ENCODE assay signal across 8 cellular contexts in the genomic region with DNA sequence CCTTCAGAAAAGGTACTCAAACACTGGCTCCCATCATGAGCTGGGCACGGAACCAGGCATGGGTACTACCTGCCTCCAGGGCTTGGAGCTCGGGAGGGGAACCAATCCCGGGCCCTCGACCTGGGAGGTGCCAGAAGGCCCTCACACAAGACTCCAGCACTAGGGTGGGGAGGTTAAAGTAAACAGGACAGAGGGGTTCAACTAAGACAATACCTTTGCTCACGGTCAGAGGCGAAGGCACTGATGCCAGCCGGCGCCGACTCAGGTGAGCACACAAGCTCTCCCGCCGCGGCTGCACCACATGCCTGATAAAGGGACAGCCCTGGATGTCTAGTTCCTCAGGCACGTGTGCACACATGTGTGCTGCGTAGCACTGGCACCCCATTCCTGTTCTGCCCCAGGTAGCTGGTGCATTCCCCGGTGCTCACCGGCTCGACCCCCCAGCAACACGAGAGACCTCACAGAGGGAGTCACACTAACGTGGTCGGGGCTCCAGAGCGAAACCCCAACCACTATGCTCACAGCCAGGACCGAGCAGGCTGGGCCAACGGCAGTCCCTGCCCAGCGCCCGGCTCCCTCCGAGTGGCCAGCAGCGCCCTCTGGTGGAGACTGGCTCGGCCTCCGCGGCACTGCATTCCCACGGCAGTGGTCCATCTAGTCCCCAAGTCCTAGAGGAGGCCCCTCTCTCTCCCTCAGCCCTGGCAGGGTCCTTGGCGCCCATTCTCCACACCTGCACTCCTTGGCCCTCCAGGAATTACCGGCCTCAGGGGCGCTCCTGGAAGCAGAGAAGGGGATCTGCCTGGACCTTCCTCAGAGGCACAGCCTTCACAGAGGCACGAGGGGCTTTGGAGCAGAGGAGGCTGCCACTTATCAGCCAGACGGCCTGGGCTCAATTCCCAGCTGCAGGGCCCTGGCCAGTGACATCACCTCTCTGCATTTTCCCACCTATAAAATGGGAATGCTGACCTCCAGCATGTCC. TPM values are rescaled to one million over a fixed set of nuclear protein-coding genes. Genes with fewer than 3 reads are reported as not detected.
DNase-seq lines count a peak whose midpoint lies in the region; ATAC-seq and TF ChIP-seq lines count a peak whose summit lies in the region.

No MANE protein-coding gene starts in this region.

- H3K36me3 Mint-ChIP-seq in H9 (ENCODE audit: insufficient read depth in 1 of 3, low read depth in 3 of 3), result no peaks in the 10 kb centered on the region
- H3K36me3 Mint-ChIP-seq in naive B cell, result no peaks in the 10 kb centered on the region

- no peak overlapping the region for H2BK12ac ChIP-seq in H9 (ENCODE audit: insufficient read length, low read depth, low read length)

- no peak for TF ChIP-seq POLR2A in erythroblast (IDR thresholded peaks at IDR 0.05; ENCODE audit: low read length)

- H3K18ac ChIP-seq in H9 (ENCODE audit: insufficient read length, low read depth, low read length), result no peak overlapping the region

- peak; percentile 82 for DNase-seq in Ammon's horn (ENCODE audit: low spot score)
- DNase-seq in H9, result peak; percentile 89
- DNase-seq in activated T-cell treated with anti-CD3 and anti-CD28 coated beads for 48 hours (ENCODE audit: low read depth), result peak; percentile 71
- DNase-seq in erythroblast (lab: John Stamatoyannopoulos, UW), result peak; percentile 57 to 80
- DNase-seq in naive B cell, result peak; percentile 54
- DNase-seq in stimulated activated CD8-positive, alpha-beta memory T cell treated with anti-CD3 and anti-CD28 coated beads, Interleukin-7, amount 100 ng/mL, for 1 hour (ENCODE audit: low read depth in 2 of 2), result peak; percentile 58 to 62

- H2BK15ac ChIP-seq in H9 (ENCODE audit: low read depth, low read length), result no peak overlapping the region

- no peak overlapping the region for H4K91ac ChIP-seq in H9 (ENCODE audit: insufficient read length, low read depth, low read length)

- H3K56ac ChIP-seq in H9 (ENCODE audit: insufficient read length, low read depth, low read length), result no peak overlapping the region

- WGBS in H9 (ENCODE audit: extremely low coverage, insufficient read length, low lambda C conversion rate), result no CpG with 5 or more reads among the region's 36 CpGs

- H2BK5ac ChIP-seq in H9 (ENCODE audit: insufficient read length, low read length), result no peak overlapping the region

- H3K9ac ChIP-seq in H9 (ENCODE audit: extremely low read depth, insufficient read length, low read length) (no peak overlapping the region), OCI-LY3 (ENCODE audit: low read length) (no peak overlapping the region)

- no peak overlapping the region for H4K5ac ChIP-seq in H9 (ENCODE audit: insufficient read length, low read depth, low read length)

- H3K4me3 Mint-ChIP-seq in H9 (no peak overlapping the region; a peak in 1 of 5 replicates), naive B cell (peak overlapping the region in 1 of 8 donors; percentile 23)

- H3K27ac ChIP-seq in H9 (ENCODE audit: insufficient read length, low read depth, low read length) (no peak overlapping the region), OCI-LY3 (ENCODE audit: low read length) (no peak overlapping the region)

- H3K27me3 ChIP-seq in H9 (ENCODE audit: insufficient read depth, low read length), result no peaks in the 10 kb centered on the region
- H3K27me3 ChIP-seq in OCI-LY3 (ENCODE audit: low read depth, low read length), result no peaks in the 10 kb centered on the region

- H3K23me2 ChIP-seq in H9 (ENCODE audit: insufficient read length, low read depth, low read length, poor library complexity, severe bottlenecking), result no peaks in the 10 kb centered on the region

- ATAC-seq in naive B cell (ENCODE audit: low read depth in 2 of 2) (peak; percentile 83 to 88), GM21447 (IDR thresholded peaks at IDR 0.05; ENCODE audit: unreplicated experiment) (no peak)

- H3K9me3 ChIP-seq in H9 (ENCODE audit: control insufficient read depth, low read depth, low read length) (no peaks in the 10 kb centered on the region), OCI-LY3 (ENCODE audit: insufficient read depth, low read length) (no peaks in the 10 kb centered on the region)

- no peak overlapping the region for H3K14ac ChIP-seq in H9 (ENCODE audit: insufficient read depth, low read length)

- peaks cover 2% of the 10 kb centered on the region for H3K79me1 ChIP-seq in H9 (ENCODE audit: insufficient read depth, low read depth, low read length, poor library complexity, severe bottlenecking)

- peak overlapping the region; percentile 28; the same call in 1 of the 2 replicates for H3K4me3 ChIP-seq in OCI-LY3 (ENCODE audit: low read length)

- H3K9me3 Mint-ChIP-seq in H9 (no peaks in the 10 kb centered on the region), naive B cell (no peaks in the 10 kb centered on the region)

- peaks cover 3% of the 10 kb centered on the region; the same call in 1 of the 2 replicates for H3K4me1 ChIP-seq in H9 (ENCODE audit: insufficient read depth, low read length)
- H3K4me1 ChIP-seq in OCI-LY3 (ENCODE audit: low read length), result peaks cover 36% of the 10 kb centered on the region

- H2AK5ac ChIP-seq in H9 (ENCODE audit: insufficient read length, low read length), result no peak overlapping the region

- no peak overlapping the region for H2BK120ac ChIP-seq in H9 (ENCODE audit: low read depth, low read length, poor library complexity, severe bottlenecking)

- H3K4me1 Mint-ChIP-seq in H9 (peaks cover 15 to 37% of the 10 kb centered on the region in 2 experiments), naive B cell (peaks cover 44 to 67% (median 61%) of the 10 kb centered on the region in 3 donors)

- no peaks in the 10 kb centered on the region; the same call in 1 of the 2 replicates for H3K27me3 Mint-ChIP-seq in H9 (ENCODE audit: low read depth)
- H3K27me3 Mint-ChIP-seq in naive B cell, result no peaks in the 10 kb centered on the region

- H4K20me1 ChIP-seq in H9 (ENCODE audit: control insufficient read depth, insufficient read depth, insufficient read length) (no peaks in the 10 kb centered on the region), OCI-LY3 (ENCODE audit: insufficient read depth, low read length) (peaks cover 53% of the 10 kb centered on the region)

- no peak overlapping the region for H3K27ac Mint-ChIP-seq in H9
- peak overlapping the region in 3 of 6 donors; percentile 32 to 47 (median 44) for H3K27ac Mint-ChIP-seq in naive B cell

- no peak overlapping the region for H4K8ac ChIP-seq in H9 (replicated peaks; ENCODE audit: insufficient read length, low read depth, low read length)

- TF ChIP-seq CTCF in H9 (conservative IDR thresholded peaks at IDR 0.05), result peak; percentile 95
- peak; percentile 89 for TF ChIP-seq CTCF in OCI-LY3 (IDR thresholded peaks at IDR 0.05; ENCODE audit: low read depth, low read length)

- H2BK20ac ChIP-seq in H9 (ENCODE audit: low read depth, low read length, poor library complexity, severe bottlenecking), result no peak overlapping the region

- no peak overlapping the region for H2AFZ ChIP-seq in H9 (ENCODE audit: low read length)
- H2AFZ ChIP-seq in OCI-LY3 (ENCODE audit: low read depth, low read length), result no peak overlapping the region

- no peaks in the 10 kb centered on the region for H3K36me3 ChIP-seq in OCI-LY3 (replicated peaks; ENCODE audit: low read depth, low read length)

- H3K4ac ChIP-seq in H9 (ENCODE audit: low read depth, low read length), result no peak overlapping the region

- no peak overlapping the region for H3K23ac ChIP-seq in H9 (ENCODE audit: insufficient read length, low read depth, low read length)

- no peak overlapping the region for H3T11ph ChIP-seq in H9 (ENCODE audit: low read length)

- H3K4me2 ChIP-seq in H9 (ENCODE audit: insufficient read depth, insufficient read length, low read length), result no peak overlapping the region
- H3K4me2 ChIP-seq in OCI-LY3 (ENCODE audit: low read length), result peak overlapping the region; percentile 44

- no peaks in the 10 kb centered on the region for H3K79me2 ChIP-seq in H9 (ENCODE audit: insufficient read depth, low read length)
- peaks cover 45% of the 10 kb centered on the region for H3K79me2 ChIP-seq in OCI-LY3 (ENCODE audit: low read length)

RNA-seq across cellular contexts. Expression of a gene that starts 28.8 kb away (rescaled TPM):
- 22.7 and 24.2 TPM in 2 replicates for total RNA-seq in H9 (2021)
- polyA plus RNA-seq in naive B cell (ENCODE audit: low read depth in 6 of 6), result 10 to 100 TPM; 29.7 to 50.8 (median 33.2) TPM

RNA-seq across cellular contexts. Expression of a gene that starts 56.7 kb away (rescaled TPM):
- total RNA-seq in H9 (2021), result 3.2 and 4.4 TPM in 2 replicates
- polyA plus RNA-seq in naive B cell (ENCODE audit: low read depth in 6 of 6), result under 1 TPM in 3 of 6 donors, not detected in 3; 0.05 to 0.09 (median 0.07) TPM
